Comparison of ENCODE assay signal across 1 cellular context in genomic region chr3:196186661-196187573, GRCh38.
TF ChIP-seq lines count a peak whose summit lies in the region.

No MANE protein-coding gene starts in this region.

TF ChIP-seq in K562, 482 proteins besides CTCF, POLR2A, EP300 and RAD21:
- no peak for TF ChIP-seq ZNF318 (IDR thresholded peaks at IDR 0.05; ENCODE audit: borderline replicate concordance in 1 of 2, low read depth in 1 of 2)
- TF ChIP-seq ZNF592 (IDR thresholded peaks at IDR 0.05) = 0 out of 2 replicates have a peak, but pooled peaks have one; percentile 21
- TF ChIP-seq THAP7 (CRISPR knock-in tag; IDR thresholded peaks at IDR 0.05) = no peak
- no peak for TF ChIP-seq NFE2 (IDR thresholded peaks at IDR 0.05; ENCODE audit: low read depth)
- 0 out of 4 replicates have a peak, but pooled peaks of 1 of the 2 experiments have one; percentile 20 for TF ChIP-seq TEAD1 (CRISPR knock-in tag; IDR thresholded peaks at IDR 0.05)
- peak; percentile 26; the same call in 1 of the 2 replicates for TF ChIP-seq CTBP1 (IDR thresholded peaks at IDR 0.05; ENCODE audit: borderline replicate concordance)
- TF ChIP-seq GATAD2A (IDR thresholded peaks at IDR 0.05) = no peak
- TF ChIP-seq SFPQ (IDR thresholded peaks at IDR 0.05; ENCODE audit: low read depth, low read length) = no peak
- TF ChIP-seq RBM17 (IDR thresholded peaks at IDR 0.05; ENCODE audit: borderline replicate concordance, low read depth, low read length) = no peak
- peak; percentile 46; the same call in 1 of the 2 replicates for TF ChIP-seq MAX (CRISPR knock-in tag; IDR thresholded peaks at IDR 0.05)
- no peak for TF ChIP-seq ZNF212 (CRISPR knock-in tag; IDR thresholded peaks at IDR 0.05)
- TF ChIP-seq SREBF2 (CRISPR knock-in tag; IDR thresholded peaks at IDR 0.05) = no peak
